8 cellular contexts compared by ENCODE assay signal in genomic region chr19:1076951-1077350, GRCh38. TPM values are rescaled to one million over a fixed set of nuclear protein-coding genes. Genes with fewer than 3 reads are reported as not detected.
DNase-seq lines count a peak whose midpoint lies in the region.

No MANE protein-coding gene starts in this region.

- no peaks in the 10 kb centered on the region for H3K27me3 Mint-ChIP-seq in IgD-negative memory B cell
- H3K27me3 Mint-ChIP-seq in activated CD4-positive, alpha-beta T cell treated with anti-CD3 and anti-CD28 coated beads, Interleukin-2, amount 10 ng/mL, durations not matched to agents 7 days and 5 days: no peaks in the 10 kb centered on the region

- CTCF ChIA-PET in activated CD4-positive, alpha-beta T cell treated with anti-CD3 and anti-CD28 coated beads, Interleukin-2, amount 10 ng/mL, durations not matched to agents 7 days and 5 days (lab: Charles Lee): interaction anchor here (0.6 to 9.3 kb wide), 8 partner anchors 9 to 93 kb away, joined by 3 to 72 read pairs (median 4); partner anchors contain the start of genes ARHGAP45 and WDR18

- H3K4me1 Mint-ChIP-seq in IgD-negative memory B cell: peaks cover 14 to 25% (median 23%) of the 10 kb centered on the region in 3 donors
- H3K4me1 Mint-ChIP-seq in activated CD4-positive, alpha-beta T cell treated with anti-CD3 and anti-CD28 coated beads, Interleukin-2, amount 10 ng/mL, durations not matched to agents 7 days and 5 days: peaks cover 57% of the 10 kb centered on the region

- POLR2A ChIA-PET in activated CD4-positive, alpha-beta T cell treated with anti-CD3 and anti-CD28 coated beads, Interleukin-2, amount 10 ng/mL, durations not matched to agents 7 days and 5 days (lab: Charles Lee): no interaction called here

- H3K4me3 Mint-ChIP-seq in IgD-negative memory B cell: peak overlapping the region; percentile 70 to 95 (median 92)
- H3K4me3 Mint-ChIP-seq in activated CD4-positive, alpha-beta T cell treated with anti-CD3 and anti-CD28 coated beads, Interleukin-2, amount 10 ng/mL, durations not matched to agents 7 days and 5 days: peak overlapping the region; percentile 88

- no peaks in the 10 kb centered on the region for H3K9me3 Mint-ChIP-seq in IgD-negative memory B cell
- H3K9me3 Mint-ChIP-seq in activated CD4-positive, alpha-beta T cell treated with anti-CD3 and anti-CD28 coated beads, Interleukin-2, amount 10 ng/mL, durations not matched to agents 7 days and 5 days: no peaks in the 10 kb centered on the region

- H3K27ac Mint-ChIP-seq in IgD-negative memory B cell: peak overlapping the region; percentile 96 to 100 (median 98)
- H3K27ac Mint-ChIP-seq in activated CD4-positive, alpha-beta T cell treated with anti-CD3 and anti-CD28 coated beads, Interleukin-2, amount 10 ng/mL, durations not matched to agents 7 days and 5 days: peak overlapping the region; percentile 98

- peaks cover 4% of the 10 kb centered on the region for H3K36me3 Mint-ChIP-seq in IgD-negative memory B cell
- peaks cover 75% of the 10 kb centered on the region for H3K36me3 Mint-ChIP-seq in activated CD4-positive, alpha-beta T cell treated with anti-CD3 and anti-CD28 coated beads, Interleukin-2, amount 10 ng/mL, durations not matched to agents 7 days and 5 days (ENCODE audit: low read depth)

- DNase-seq in NCI-H748 (lab: John Stamatoyannopoulos, UW; ENCODE audit: unreplicated experiment) (peak; percentile 16), NCI-H748 treated with DMSO at 0.1 percent for 48 hours (lab: John Stamatoyannopoulos, UW) (no peak), iPS-NIHi11 (ENCODE audit: low spot score) (no peak), NCI-H1105 (lab: John Stamatoyannopoulos, UW) (no peak)
- peak; percentile 98 for DNase-seq in activated CD4-positive, alpha-beta T cell treated with anti-CD3 and anti-CD28 coated beads, Interleukin-2, amount 10 ng/mL, durations not matched to agents 7 days and 5 days
- DNase-seq in effector CD8-positive, alpha-beta T cell (lab: John Stamatoyannopoulos, UW): peak; percentile 82
- peak; percentile 83 for DNase-seq in stimulated activated CD4-positive, alpha-beta T cell treated with anti-CD3 and anti-CD28 coated beads, Interleukin-12 subunit alpha, Interleukin-12 subunit beta, amount 100 ng/mL, for 4 hours

RNA-seq across cellular contexts. Expression of gene ARHGAP45, which starts 10.0 kb away (rescaled TPM):
- polyA plus RNA-seq in IgD-negative memory B cell: 391 TPM
- 100 to 1,000 TPM; 487 to 570 TPM for total RNA-seq in activated CD4-positive, alpha-beta T cell treated with anti-CD3 and anti-CD28 coated beads, Interleukin-2, amount 10 ng/mL, durations not matched to agents 7 days and 5 days

RNA-seq across cellular contexts. Expression of gene POLR2E, which starts 18.2 kb away (rescaled TPM):
- 237 TPM for polyA plus RNA-seq in IgD-negative memory B cell
- total RNA-seq in activated CD4-positive, alpha-beta T cell treated with anti-CD3 and anti-CD28 coated beads, Interleukin-2, amount 10 ng/mL, durations not matched to agents 7 days and 5 days: 100 to 1,000 TPM; 120 to 133 TPM

RNA-seq across cellular contexts. Expression of gene GPX4, which starts 26.8 kb away (rescaled TPM):
- polyA plus RNA-seq in IgD-negative memory B cell: 460 TPM
- total RNA-seq in activated CD4-positive, alpha-beta T cell treated with anti-CD3 and anti-CD28 coated beads, Interleukin-2, amount 10 ng/mL, durations not matched to agents 7 days and 5 days: 100 to 1,000 TPM; 106 to 114 TPM

RNA-seq across cellular contexts. Expression of gene ABCA7, which starts 37.0 kb away (rescaled TPM):
- 21.4 TPM for polyA plus RNA-seq in IgD-negative memory B cell
- total RNA-seq in activated CD4-positive, alpha-beta T cell treated with anti-CD3 and anti-CD28 coated beads, Interleukin-2, amount 10 ng/mL, durations not matched to agents 7 days and 5 days: 10 to 100 TPM; 75.9 to 87.5 TPM

RNA-seq across cellular contexts. Expression of gene CNN2, which starts 50.5 kb away (rescaled TPM):
- 596 TPM for polyA plus RNA-seq in IgD-negative memory B cell
- 100 to 1,000 TPM; 558 to 580 TPM for total RNA-seq in activated CD4-positive, alpha-beta T cell treated with anti-CD3 and anti-CD28 coated beads, Interleukin-2, amount 10 ng/mL, durations not matched to agents 7 days and 5 days

Comparison
In these comparisons a context has a peak if more than half of its experiments do, and no peak if none do; other contexts are left out.
1. DNase-seq: peak in NCI-H748 (single experiment), activated CD4-positive, alpha-beta T cell treated with anti-CD3 and anti-CD28 coated beads, Interleukin-2, amount 10 ng/mL, durations not matched to agents 7 days and 5 days (single experiment), effector CD8-positive, alpha-beta T cell (single experiment) and stimulated activated CD4-positive, alpha-beta T cell treated with anti-CD3 and anti-CD28 coated beads, Interleukin-12 subunit alpha, Interleukin-12 subunit beta, amount 100 ng/mL, for 4 hours (single experiment); none in NCI-H748 treated with DMSO at 0.1 percent for 48 hours (single experiment), iPS-NIHi11 (single experiment) and NCI-H1105 (single experiment).